Comparison of ENCODE assay signal across 8 cellular contexts in genomic region chr4:77074961-77075855, GRCh38. TPM values are rescaled to one million over a fixed set of nuclear protein-coding genes. Genes with fewer than 3 reads are reported as not detected.
DNase-seq lines count a peak whose midpoint lies in the region; ATAC-seq and TF ChIP-seq lines count a peak whose summit lies in the region.

No MANE protein-coding gene starts in this region.

- no peaks in the 10 kb centered on the region for H3K27me3 ChIP-seq in dorsolateral prefrontal cortex
- H3K27me3 ChIP-seq in lung (ENCODE audit: control insufficient read depth, insufficient read depth): no peaks in the 10 kb centered on the region

- H3K36me3 ChIP-seq in lung (ENCODE audit: control insufficient read depth in 2 of 2, insufficient read depth in 2 of 2, low read length in 2 of 2): no peaks in the 10 kb centered on the region

- H3K9me3 Mint-ChIP-seq in HFFc6: no peaks in the 10 kb centered on the region

- no peak overlapping the region; the same call in 1 of the 2 replicates for H3K4me3 Mint-ChIP-seq in HFFc6

- H3K27ac Mint-ChIP-seq in HFFc6: no peak overlapping the region; the same call in 1 of the 2 replicates

- intact Hi-C loops in dorsolateral prefrontal cortex (cut with DNase I): loop anchor here in 1 of 2 donors (2.0 to 10.0 kb wide), 2 partner anchors 110 to 126 kb away; partner anchors contain the start of gene SEPTIN11

- 0% methylated on average over 59 to 90 of the region's 90 CpGs for WGBS in lung, 2 donors

- H3K36me3 Mint-ChIP-seq in HFFc6 (ENCODE audit: low read depth): peaks cover 4% of the 10 kb centered on the region; the same call in 1 of the 2 replicates

- ATAC-seq in lung (ENCODE audit: insufficient read depth, low FRiP score): peak; percentile 64

- H3K27me3 Mint-ChIP-seq in HFFc6 (ENCODE audit: insufficient read depth): peaks cover 9% of the 10 kb centered on the region

- H3K4me1 Mint-ChIP-seq in HFFc6 (ENCODE audit: low read depth): peaks cover 22% of the 10 kb centered on the region

- DNase-seq in GM12865 (ENCODE audit: low read depth) (peak; percentile 88), HFFc6 (peak; percentile 41), NCI-H1105 (lab: John Stamatoyannopoulos, UW) (peak; percentile 38), dorsolateral prefrontal cortex (peak in 9 of 10 donors; percentile 29 to 70 (median 47)), lung (ENCODE audit: low spot score) (peak; percentile 80), amniotic stem cell (lab: John Stamatoyannopoulos, UW) (no peak)
- DNase-seq in activated CD4-positive, alpha-beta T cell treated with anti-CD3 and anti-CD28 coated beads, Interleukin-2, amount 50 U/mL, for 1 hour: peak; percentile 74
- DNase-seq in stimulated activated CD4-positive, alpha-beta T cell treated with anti-CD3 and anti-CD28 coated beads, TNF-alpha, amount 100 ng/mL, for 4 hours (ENCODE audit: low read depth in 3 of 3): peak; percentile 50 to 69 (median 67)

- TF ChIP-seq CTCF in GM12865 (IDR thresholded peaks at IDR 0.05; ENCODE audit: insufficient read depth, low read depth, low read length, missing control alignments) (no peak), HFFc6 (IDR thresholded peaks at IDR 0.05) (no peak), dorsolateral prefrontal cortex (IDR thresholded peaks at IDR 0.05 in 54 of 56, conservative IDR thresholded peaks at IDR 0.05 in 2 of 56; ENCODE audit: low read depth in 1 of 56, partially characterized antibody in 56 of 56) (no peak), lung (IDR thresholded peaks at IDR 0.05; ENCODE audit: control extremely low read depth, extremely low read depth) (no peak)

- H3K4me1 ChIP-seq in lung (ENCODE audit: control insufficient read depth in 2 of 2, insufficient read depth in 2 of 2, low read length in 2 of 2): peaks cover 3 to 10% of the 10 kb centered on the region in 2 donors

- H3K9me3 ChIP-seq in lung (ENCODE audit: control insufficient read depth in 2 of 2, insufficient read depth in 1 of 2, low read length in 1 of 2): no peaks in the 10 kb centered on the region

- H3K4me3 ChIP-seq in GM12865 (ENCODE audit: low read depth, low read length): peak overlapping the region; percentile 91
- H3K4me3 ChIP-seq in dorsolateral prefrontal cortex: peak overlapping the region; percentile 46 to 97 (median 83)
- peak overlapping the region; percentile 93 for H3K4me3 ChIP-seq in lung

- H3K27ac ChIP-seq in dorsolateral prefrontal cortex (peak overlapping the region; percentile 92 to 100 (median 99)), lung (ENCODE audit: low read depth in 1 of 2, low read length in 1 of 2) (peak overlapping the region; percentile 94 to 99)

RNA-seq across cellular contexts. Expression of gene CCNI, which starts 0.6 kb away (rescaled TPM):
- 100 to 1,000 TPM; 132 to 210 (median 179) TPM for total RNA-seq in HFFc6 (2021; fragmentation: NEBNext Ultra II Directional; extraction: Animal tissue kit (Norgen Biotek cat#: 25700))
- total RNA-seq in dorsolateral prefrontal cortex: 100 to 1,000 TPM; 250 to 549 (median 371) TPM
- 100 to 1,000 TPM; 194 to 313 TPM for total RNA-seq in lung
- 100 to 1,000 TPM in 1 of 2 donors, 10 to 100 TPM in 1; 62.8 to 106 TPM for polyA plus RNA-seq in lung
